In genomic region chr1:3727042-3727824, GRCh38 we compare ENCODE assay signal across 9 cellular contexts. TPM values are rescaled to one million over a fixed set of nuclear protein-coding genes. Genes with fewer than 3 reads are reported as not detected.
DNase-seq lines count a peak whose midpoint lies in the region; ATAC-seq and TF ChIP-seq lines count a peak whose summit lies in the region.
"Had no signal": no experiment of that assay in that cellular context is flagged by ENCODE, and none has a peak within 500 bp of the region (broad histone marks: within the 10 kb centered on the region; RNA-seq: fewer than 3 reads in every experiment).

No MANE protein-coding gene starts in this region.

- in situ Hi-C loops in astrocyte of the cerebellum (cut with HindIII; ENCODE audit: low sequenced_read_pairs), result no loop called here

- no peak overlapping the region for H3K4me3 ChIP-seq in astrocyte of the cerebellum (ENCODE audit: low read depth, low read length)

- H3K9me3 Mint-ChIP-seq in activated T-helper 17 cell treated with anti-CD3 and anti-CD28 coated beads, Interleukin-2, amount 50 U/mL, for 72 hours, result no peaks in the 10 kb centered on the region

- no peaks in the 10 kb centered on the region for H3K36me3 Mint-ChIP-seq in activated T-helper 17 cell treated with anti-CD3 and anti-CD28 coated beads, Interleukin-2, amount 50 U/mL, for 72 hours (ENCODE audit: low read depth)

- DNase-seq in CD1c-positive myeloid dendritic cell (ENCODE audit: extremely low spot score) (peak; percentile 33), HPDE6-E6E7 (ENCODE audit: extremely low spot score) (peak; percentile 50), astrocyte of the cerebellum (ENCODE audit: low read depth) (no peak), medulla oblongata (ENCODE audit: extremely low spot score) (peak; percentile 66), NCI-H446 treated with DMSO at 0.1 percent for 48 hours (lab: John Stamatoyannopoulos, UW) (no peak)
- DNase-seq: NCI-H2081 treated with DMSO at 0.1 percent for 48 hours had no signal

- no peak for ATAC-seq in activated T-helper 17 cell treated with anti-CD3 and anti-CD28 coated beads, Interleukin-2, amount 50 U/mL, for 72 hours (replicated peaks)
- no peak for ATAC-seq in HG03196 (IDR thresholded peaks at IDR 0.05; ENCODE audit: unreplicated experiment)
- no peak for ATAC-seq in HG03571 (IDR thresholded peaks at IDR 0.05; ENCODE audit: unreplicated experiment)

- TF ChIP-seq CTCF in astrocyte of the cerebellum (IDR thresholded peaks at IDR 0.05; ENCODE audit: low read depth, low read length, missing control alignments), result peak; percentile 44

- no peak overlapping the region for H3K27ac Mint-ChIP-seq in activated T-helper 17 cell treated with anti-CD3 and anti-CD28 coated beads, Interleukin-2, amount 50 U/mL, for 72 hours

- peaks cover 13% of the 10 kb centered on the region for H3K27me3 Mint-ChIP-seq in activated T-helper 17 cell treated with anti-CD3 and anti-CD28 coated beads, Interleukin-2, amount 50 U/mL, for 72 hours

- no peaks in the 10 kb centered on the region for H3K4me1 Mint-ChIP-seq in activated T-helper 17 cell treated with anti-CD3 and anti-CD28 coated beads, Interleukin-2, amount 50 U/mL, for 72 hours

- H3K4me3 Mint-ChIP-seq in activated T-helper 17 cell treated with anti-CD3 and anti-CD28 coated beads, Interleukin-2, amount 50 U/mL, for 72 hours, result no peak overlapping the region

RNA-seq across cellular contexts. Expression of gene CCDC27, which starts 25.0 kb away (rescaled TPM):
- total RNA-seq in activated T-helper 17 cell treated with anti-CD3 and anti-CD28 coated beads, Interleukin-2, amount 50 U/mL, for 72 hours, result not detected

RNA-seq across cellular contexts. Expression of gene SMIM1, which starts 45.3 kb away (rescaled TPM):
- total RNA-seq in activated T-helper 17 cell treated with anti-CD3 and anti-CD28 coated beads, Interleukin-2, amount 50 U/mL, for 72 hours, result 1 to 10 TPM; 1.5 to 2.8 TPM

Comparison
In these comparisons a context has a peak if more than half of its experiments do, and no peak if none do; other contexts are left out.
1. DNase-seq: peak in CD1c-positive myeloid dendritic cell (single experiment), HPDE6-E6E7 (single experiment) and medulla oblongata (single experiment); none in astrocyte of the cerebellum (single experiment) and NCI-H446 treated with DMSO at 0.1 percent for 48 hours (single experiment).